Comparison of ENCODE assay signal across 8 cellular contexts in genomic region chr15:66356359-66357236, GRCh38. TPM values are rescaled to one million over a fixed set of nuclear protein-coding genes. Genes with fewer than 3 reads are reported as not detected.
A peak's percentile ranks its signal among the peaks of the same experiment; 100 is the strongest.
DNase-seq lines count a peak whose midpoint lies in the region; TF ChIP-seq lines count a peak whose summit lies in the region.

TSS of gene TIPIN (minus strand) at chr15:66356685. CDS start at chr15:66352947, 3,738 bp downstream.

- H3K36me3 ChIP-seq in SJSA1 = peaks cover 24% of the 10 kb centered on the region
- H3K36me3 ChIP-seq in neuron (ENCODE audit: insufficient read depth, low read length) = peaks cover 4% of the 10 kb centered on the region

- DNase-seq in GM04503 (ENCODE audit: low read depth) (peak; percentile 65), HFF-Myc (ENCODE audit: extremely low read depth, low read depth) (peak; percentile 73), MV-4-11 (lab: John Stamatoyannopoulos, UW) (peak; percentile 95), SJSA1 (ENCODE audit: low read depth in 1 of 2, low spot score in 2 of 2) (peak; percentile 95 to 97), foreskin melanocyte (peak; percentile 90), stromal cell of bone marrow (ENCODE audit: low read depth) (peak; percentile 90)
- DNase-seq in activated naive CD4-positive, alpha-beta T cell (lab: John Stamatoyannopoulos, UW) = peak; percentile 88 to 93 (median 90)

- H3K9me3 ChIP-seq in SJSA1 (replicated peaks) (no peaks in the 10 kb centered on the region; the same call in 1 of the 2 replicates), neuron (ENCODE audit: low read length) (no peaks in the 10 kb centered on the region)

- H3K27ac ChIP-seq in SJSA1 = peak within 1 kb of the TSS; percentile 72

- no peaks in the 10 kb centered on the region for H3K27me3 ChIP-seq in SJSA1 (replicated peaks)
- no peaks in the 10 kb centered on the region for H3K27me3 ChIP-seq in neuron (ENCODE audit: insufficient read depth, low read length)

- TF ChIP-seq CTCF in HFF-Myc (IDR thresholded peaks at IDR 0.05; ENCODE audit: low read depth, low read length, missing control alignments) = no peak

- H3K4me1 ChIP-seq in SJSA1 (replicated peaks) = peaks cover 4% of the 10 kb centered on the region; the same call in 1 of the 2 replicates
- H3K4me1 ChIP-seq in neuron (ENCODE audit: insufficient read depth, low read length) = peaks cover 7% of the 10 kb centered on the region

- peak within 1 kb of the TSS; percentile 74 for H2AFZ ChIP-seq in neuron (ENCODE audit: low read depth, low read length)

- H3K4me3 ChIP-seq in HFF-Myc (replicated peaks; ENCODE audit: low read depth, low read length) (peak within 1 kb of the TSS; percentile 86), SJSA1 (peak within 1 kb of the TSS; percentile 64), neuron (ENCODE audit: low read length) (peak within 1 kb of the TSS; percentile 62)

RNA-seq across cellular contexts. Expression of gene TIPIN, which starts in this region (rescaled TPM):
- 32.2 and 47.7 TPM in 2 replicates for total RNA-seq in SJSA1 (2014; rRNA removed; shearing (Covaris generic))

Comparison
In these comparisons a context has a peak if more than half of its experiments do, and no peak if none do; other contexts are left out.
1. Peak in every context shown above with its lines: DNase-seq, H3K4me3 ChIP-seq and H3K27ac ChIP-seq.